ENCODE assay signal across 8 cellular contexts in genomic region chr1:120142512-120143263, GRCh38. TPM values are rescaled to one million over a fixed set of nuclear protein-coding genes. Genes with fewer than 3 reads are reported as not detected.
DNase-seq lines count a peak whose midpoint lies in the region; ATAC-seq, FAIRE-seq and TF ChIP-seq lines count a peak whose summit lies in the region.
"Not testable (repeated sequence)": the region's sequence is repeated elsewhere in the genome, so short reads cannot be mapped to it uniquely, and the experiment has no call there.

No MANE protein-coding gene starts in this region.

- peak; percentile 99 for ATAC-seq in GM19372 (IDR thresholded peaks at IDR 0.05; ENCODE audit: low read depth, unreplicated experiment)
- ATAC-seq in HG03045 (IDR thresholded peaks at IDR 0.05; ENCODE audit: unreplicated experiment) = peak; percentile 99
- peak; percentile 99 for ATAC-seq in GM12878
- ATAC-seq in lower lobe of right lung = peak; percentile 68 to 87

- FAIRE-seq in GM12878 (lab: Jason Lieb, UNC) = peak; percentile 98

- H3K79me2 ChIP-seq in GM12878 (ENCODE audit: control insufficient read depth, insufficient read depth, low read length) = not testable (repeated sequence)

- WGBS in GM12878 (ENCODE audit: insufficient coverage, insufficient replicate concordance, low lambda C conversion rate, missing lambda C conversion rate) = 7% methylated on average over 10 of the region's 14 CpGs

- not testable (repeated sequence) for H3K36me3 ChIP-seq in BJ (ENCODE audit: control insufficient read depth, insufficient read depth, low read length); GM12878 (ENCODE audit: control insufficient read depth in 2 of 2, insufficient read depth in 2 of 2, low read length in 1 of 2); lower lobe of right lung

- H3K4me3 ChIP-seq in BJ (ENCODE audit: low read depth, low read length); GM12878; lower lobe of right lung: not testable (repeated sequence)

- RAD21 ChIA-PET in GM12878 (lab: Charles Lee; ENCODE audit: unreplicated experiment) = not testable (repeated sequence)

- not testable (repeated sequence) for H3K9ac ChIP-seq in GM12878 (ENCODE audit: control insufficient read depth, insufficient read depth, low read length)

- not testable (repeated sequence) for H3K27ac ChIP-seq in GM12878 (ENCODE audit: control insufficient read depth, insufficient read depth); lower lobe of right lung

- H3K9me3 ChIP-seq in GM12878 (replicated peaks; ENCODE audit: control insufficient read depth, insufficient read depth, low read length); lower lobe of right lung: not testable (repeated sequence)

- intact Hi-C loops in GM12878 (cut with micrococcal nuclease; ENCODE audit: unreplicated experiment) = not testable (repeated sequence)
- intact Hi-C loops in lower lobe of right lung (cut with DNase I) = loop anchor here (10.0 kb wide), 1 partner anchor 198 kb away; no protein-coding TSS in a partner anchor

- TF ChIP-seq EP300 in GM12878 (IDR thresholded peaks at IDR 0.05; ENCODE audit: borderline replicate concordance in 1 of 2, control insufficient read depth in 1 of 2, low read depth in 2 of 2, low read length in 2 of 2) = not testable (repeated sequence)

- in situ Hi-C loops in GM12878 (cut with MboI) = not testable (repeated sequence)

- DNase-seq in BJ (ENCODE audit: low read depth) (peak; percentile 25), NOMO-1 (lab: John Stamatoyannopoulos, UW; ENCODE audit: unreplicated experiment in 2 of 2) (peak; percentile 52 to 56), GM12878 (ENCODE audit: low read depth, low spot score) (peak; percentile 49), lower lobe of right lung (peak; percentile 48)
- peak; percentile 33 to 35 for DNase-seq in activated CD4-positive, alpha-beta T cell treated with anti-CD3 and anti-CD28 coated beads, Interleukin-2, amount 50 U/mL, for 4 hours
- DNase-seq in stimulated activated CD4-positive, alpha-beta T cell treated with anti-CD3 and anti-CD28 coated beads, TNF-alpha, amount 100 ng/mL, for 24 hours (ENCODE audit: low read depth in 3 of 3) = peak; percentile 8 to 43 (median 36)

- H4K20me1 ChIP-seq in GM12878 (ENCODE audit: control insufficient read depth, insufficient read depth) = not testable (repeated sequence)

- SMC1A ChIA-PET in GM12878 (lab: Charles Lee; ENCODE audit: uncharacterized antibody, unreplicated experiment) = not testable (repeated sequence)

- TF ChIP-seq POLR2A in GM12878 (IDR thresholded peaks at IDR 0.05; ENCODE audit: low read depth, low read length) = not testable (repeated sequence)

- not testable (repeated sequence) for H3K4me1 ChIP-seq in GM12878 (ENCODE audit: control insufficient read depth, insufficient read depth, low read length)
- H3K4me1 ChIP-seq in lower lobe of right lung = peaks cover 21% of the 10 kb centered on the region

- H3K4me2 ChIP-seq in GM12878 (ENCODE audit: control insufficient read depth, insufficient read depth) = peak overlapping the region; percentile 3; the same call in 1 of the 2 replicates

- CTCF ChIA-PET in BJ (lab: Yijun Ruan, JAX) = interaction anchor here (0.9 kb wide), 1 partner anchor 194 kb away, joined by 4 read pairs; no protein-coding TSS in a partner anchor
- CTCF ChIA-PET in GM12878 (lab: Yijun Ruan, JAX) = not testable (repeated sequence)

- not testable (repeated sequence) for TF ChIP-seq CTCF in BJ (IDR thresholded peaks at IDR 0.05; ENCODE audit: insufficient read depth, low read depth, low read length); GM12878 (IDR thresholded peaks at IDR 0.05 in 2 of 3, conservative IDR thresholded peaks at IDR 0.05 in 1 of 3; ENCODE audit: control insufficient read depth in 2 of 3, extremely low read depth in 1 of 3, insufficient read depth in 1 of 3, low read depth in 3 of 3, low read length in 3 of 3); lower lobe of right lung (IDR thresholded peaks at IDR 0.05)

- not testable (repeated sequence) for TF ChIP-seq RAD21 in GM12878 (IDR thresholded peaks at IDR 0.05; ENCODE audit: insufficient read depth, low read depth, low read length)

- not testable (repeated sequence) for H2AFZ ChIP-seq in GM12878 (ENCODE audit: control insufficient read depth, low read depth, low read length)

- BruUV-seq in GM12878 (replicated peaks; lab: Mats Ljungman, UMichigan) = not testable (repeated sequence)

- POLR2A ChIA-PET in BJ (lab: Charles Lee); GM12878 (lab: Charles Lee): not testable (repeated sequence)

- H3K27me3 ChIP-seq in BJ (ENCODE audit: control insufficient read depth, insufficient read depth, low read length); GM12878 (replicated peaks in 1 of 2; ENCODE audit: control insufficient read depth in 2 of 2, insufficient read depth in 2 of 2, low read length in 1 of 2); lower lobe of right lung (ENCODE audit: low read depth): not testable (repeated sequence)

TF ChIP-seq in GM12878, 131 proteins besides CTCF, POLR2A, EP300 and RAD21:
- 0 out of 2 replicates have a peak, but pooled peaks have one; percentile 23 for TF ChIP-seq EED (IDR thresholded peaks at IDR 0.05; ENCODE audit: low read depth)
- TF ChIP-seq RUNX3 (IDR thresholded peaks at IDR 0.05; ENCODE audit: low read length) = peak; percentile 73
- TF ChIP-seq SPI1 (IDR thresholded peaks at IDR 0.05; ENCODE audit: borderline replicate concordance, insufficient read depth, low read depth, low read length) = peak; percentile 58; the same call in 1 of the 2 replicates
- TF ChIP-seq PAX5 (IDR thresholded peaks at IDR 0.05; ENCODE audit: borderline replicate concordance, low read depth, low read length) = peak; percentile 26; the same call in 1 of the 2 replicates
- 0 out of 2 replicates have a peak, but pooled peaks have one; percentile 29 for TF ChIP-seq NFIC (IDR thresholded peaks at IDR 0.05; ENCODE audit: low read depth, low read length)
- TF ChIP-seq CBFB (IDR thresholded peaks at IDR 0.05; ENCODE audit: low read depth) = peak; percentile 43; the same call in 1 of the 2 replicates
- peak in 1 of 2 experiments; percentile 59; a peak in 2 of 4 replicates for TF ChIP-seq ETV6 (conservative IDR thresholded peaks at IDR 0.05 in 1 of 2, IDR thresholded peaks at IDR 0.05 in 1 of 2; ENCODE audit: borderline replicate concordance in 1 of 2, low read depth in 1 of 2)

RNA-seq across cellular contexts. Expression of gene SEC22B, which starts 33.6 kb away (rescaled TPM):
- polyA plus RNA-seq in BJ (2011; rRNA removed) (27.5 and 55.4 TPM in 2 replicates), GM12878 (2011; rRNA removed) (24.6 and 36.7 TPM in 2 replicates), GM12878 (2014; fragmentation: Illumina TruSeq; extraction: Trizol) (30.0 and 34.0 TPM in 2 replicates), GM12878 (2014; fragmentation: Nextera tagmentation; extraction: Ambion mirVana) (10 to 100 TPM; 27.4 to 36.7 TPM), GM12878 (2014; rRNA removed) (17.2 and 19.8 TPM in 2 replicates), GM12878 (2016; fragmentation: Nextera tagmentation; extraction: Ambion mirVana) (10 to 100 TPM; 41.2 to 41.5 TPM)
- polyA minus RNA-seq in BJ (2011; rRNA and poly(A)+ RNA removed) = 33.8 and 39.0 TPM in 2 replicates
- total RNA-seq in GM12878 (2013; cell fraction: nucleolus; rRNA removed) = 48.9 and 55.9 TPM in 2 replicates
- total RNA-seq in GM12878 (2014; rRNA removed) (20.4 and 25.1 TPM in 2 replicates), GM12878 (2014; rRNA removed; fragmentation: Illumina TruSeq; extraction: Trizol) (28.0 and 29.0 TPM in 2 replicates), GM12878 (2021) (21.0 and 21.7 TPM in 2 replicates), lower lobe of right lung (31.0 TPM)
- 15.5 TPM for polyA plus RNA-seq in GM12878 (2011; ENCODE audit: low read depth)
- polyA plus RNA-seq in GM12878 (2011; cell fraction: cytosol; rRNA removed) = 9.6 and 10.7 TPM in 2 replicates
- polyA plus RNA-seq in GM12878 (2011; cell fraction: nucleus; rRNA removed) = 15.8 and 15.9 TPM in 2 replicates
- 24.3 and 27.8 TPM in 2 replicates for polyA plus RNA-seq in GM12878 (2012)
- 18.8 and 23.6 TPM in 2 replicates for polyA minus RNA-seq in GM12878 (2011; rRNA and poly(A)+ RNA removed)
- 6.7 and 8.1 TPM in 2 replicates for polyA minus RNA-seq in GM12878 (2011; cell fraction: cytosol; rRNA and poly(A)+ RNA removed)
- 20.1 and 28.0 TPM in 2 replicates for polyA minus RNA-seq in GM12878 (2011; cell fraction: nucleus; rRNA and poly(A)+ RNA removed)
